Comparison of ENCODE assay signal across 10 cellular contexts in the genomic region with DNA sequence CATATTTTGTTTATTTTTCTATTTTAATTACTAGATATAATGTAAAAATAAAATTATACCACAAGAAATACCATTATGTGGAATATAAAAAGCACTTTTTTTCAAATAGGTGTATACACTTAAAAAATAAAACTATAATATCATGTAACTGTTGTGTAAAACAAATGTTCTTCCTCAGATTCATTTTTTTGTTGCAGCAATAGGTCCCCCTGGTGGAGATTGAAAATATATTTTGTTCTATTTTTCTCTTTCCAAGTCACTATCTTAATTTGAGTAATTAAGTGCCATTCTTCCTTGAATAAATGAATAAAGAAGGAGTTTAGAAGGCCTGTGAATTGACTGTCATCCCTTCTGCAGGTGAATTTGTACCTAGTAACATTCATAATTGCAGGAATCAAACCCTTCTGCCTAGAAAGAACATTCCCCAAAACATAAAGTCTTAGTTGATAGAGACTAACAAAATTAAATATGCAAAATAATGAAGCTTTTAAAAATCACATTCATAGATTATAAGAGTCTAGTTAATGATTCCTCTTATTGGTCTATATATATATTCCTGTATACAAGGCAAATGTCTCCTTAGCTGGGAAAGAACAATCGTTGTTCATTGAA. TPM values are rescaled to one million over a fixed set of nuclear protein-coding genes. Genes with fewer than 3 reads are reported as not detected.
DNase-seq lines count a peak whose midpoint lies in the region; ATAC-seq and TF ChIP-seq lines count a peak whose summit lies in the region.
"Had no signal": no experiment of that assay in that cellular context is flagged by ENCODE, and none has a peak within 500 bp of the region (broad histone marks: within the 10 kb centered on the region; RNA-seq: fewer than 3 reads in every experiment).

No MANE protein-coding gene starts in this region.

- H4K20me1 ChIP-seq in KMS-11 (ENCODE audit: insufficient read depth), result no peaks in the 10 kb centered on the region

- no peak overlapping the region for H3K27ac Mint-ChIP-seq in activated T-helper 1 cell treated with anti-CD3 and anti-CD28 coated beads, Interleukin-12 subunit alpha, Interleukin-12 subunit beta, Interleukin-2, Interleukin-4 antibody, amounts not matched to agents 30 ng/mL and 10 ng/mL and 1 ng/mL, durations not matched to agents 14 hours and 24 hours and 36 hours
- H3K27ac Mint-ChIP-seq: activated naive CD8-positive, alpha-beta T cell treated with anti-CD3 and anti-CD28 coated beads, Interleukin-2, amount 10 ng/mL, durations not matched to agents 7 days and 5 days had no signal

- H3K4me1 Mint-ChIP-seq in activated T-helper 1 cell treated with anti-CD3 and anti-CD28 coated beads, Interleukin-12 subunit alpha, Interleukin-12 subunit beta, Interleukin-2, Interleukin-4 antibody, amounts not matched to agents 30 ng/mL and 10 ng/mL and 1 ng/mL, durations not matched to agents 14 hours and 24 hours and 36 hours (ENCODE audit: low read depth), result no peaks in the 10 kb centered on the region

- H3K27me3 ChIP-seq in KMS-11 (ENCODE audit: insufficient read depth, low read depth), result no peaks in the 10 kb centered on the region

- no peaks in the 10 kb centered on the region for H3K9me3 Mint-ChIP-seq in activated T-helper 1 cell treated with anti-CD3 and anti-CD28 coated beads, Interleukin-12 subunit alpha, Interleukin-12 subunit beta, Interleukin-2, Interleukin-4 antibody, amounts not matched to agents 30 ng/mL and 10 ng/mL and 1 ng/mL, durations not matched to agents 14 hours and 24 hours and 36 hours
- H3K9me3 Mint-ChIP-seq: activated naive CD8-positive, alpha-beta T cell treated with anti-CD3 and anti-CD28 coated beads, Interleukin-2, amount 10 ng/mL, durations not matched to agents 7 days and 5 days had no signal

- H3K4me2 ChIP-seq in KMS-11, result no peak overlapping the region

- H3K27ac ChIP-seq in KMS-11, result no peak overlapping the region

- TF ChIP-seq CTCF in KMS-11 (conservative IDR thresholded peaks at IDR 0.05; ENCODE audit: low read depth, low read length), result peak; percentile 77

- H2AFZ ChIP-seq in KMS-11 (ENCODE audit: low read depth), result no peak overlapping the region

- no peak overlapping the region for H3K9ac ChIP-seq in KMS-11

- no peaks in the 10 kb centered on the region for H3K36me3 ChIP-seq in KMS-11 (ENCODE audit: insufficient read depth)

- DNase-seq in COR-L47 (lab: John Stamatoyannopoulos, UW) (peak; percentile 16), amniotic epithelial cell (ENCODE audit: low read depth) (peak; percentile 28), lung microvascular endothelial cell (ENCODE audit: low read depth in 2 of 2) (peak; percentile 22 to 24)
- no peak for DNase-seq in activated T-cell treated with anti-CD3 and anti-CD28 coated beads, Interleukin-2, amount 50 U/mL, for 1 hour
- DNase-seq in activated T-helper 1 cell treated with anti-CD3 and anti-CD28 coated beads, Interleukin-12 subunit alpha, Interleukin-12 subunit beta, Interleukin-2, Interleukin-4 antibody, amounts not matched to agents 30 ng/mL and 10 ng/mL and 1 ng/mL, durations not matched to agents 14 hours and 24 hours and 36 hours (ENCODE audit: low spot score), result no peak
- DNase-seq: activated naive CD8-positive, alpha-beta T cell treated with anti-CD3 and anti-CD28 coated beads, Interleukin-2, amount 10 ng/mL, durations not matched to agents 7 days and 5 days; stimulated activated CD4-positive, alpha-beta T cell treated with anti-CD3 and anti-CD28 coated beads, Interleukin-2, amount 100 ng/mL, for 48 hours had no signal

- H3K79me2 ChIP-seq in KMS-11 (ENCODE audit: insufficient read depth, low read depth), result no peaks in the 10 kb centered on the region

- no peak overlapping the region for H3K4me3 ChIP-seq in KMS-11 (IDR thresholded peaks at IDR 0.05; ENCODE audit: insufficient read depth, low read depth, low read length)

- H3K4me1 ChIP-seq in KMS-11 (ENCODE audit: low read depth, poor library complexity, severe bottlenecking), result no peaks in the 10 kb centered on the region

- H3K36me3 Mint-ChIP-seq in activated T-helper 1 cell treated with anti-CD3 and anti-CD28 coated beads, Interleukin-12 subunit alpha, Interleukin-12 subunit beta, Interleukin-2, Interleukin-4 antibody, amounts not matched to agents 30 ng/mL and 10 ng/mL and 1 ng/mL, durations not matched to agents 14 hours and 24 hours and 36 hours (ENCODE audit: low read depth), result no peaks in the 10 kb centered on the region
- H3K36me3 Mint-ChIP-seq: activated naive CD8-positive, alpha-beta T cell treated with anti-CD3 and anti-CD28 coated beads, Interleukin-2, amount 10 ng/mL, durations not matched to agents 7 days and 5 days had no signal

- H3K27me3 Mint-ChIP-seq in activated T-helper 1 cell treated with anti-CD3 and anti-CD28 coated beads, Interleukin-12 subunit alpha, Interleukin-12 subunit beta, Interleukin-2, Interleukin-4 antibody, amounts not matched to agents 30 ng/mL and 10 ng/mL and 1 ng/mL, durations not matched to agents 14 hours and 24 hours and 36 hours (ENCODE audit: insufficient read depth), result no peaks in the 10 kb centered on the region
- H3K27me3 Mint-ChIP-seq: activated naive CD8-positive, alpha-beta T cell treated with anti-CD3 and anti-CD28 coated beads, Interleukin-2, amount 10 ng/mL, durations not matched to agents 7 days and 5 days had no signal

- ATAC-seq in GM18870 (IDR thresholded peaks at IDR 0.05; ENCODE audit: unreplicated experiment) (no peak), HG02938 (IDR thresholded peaks at IDR 0.05; ENCODE audit: unreplicated experiment) (no peak)

- intact Hi-C loops in activated T-helper 1 cell treated with anti-CD3 and anti-CD28 coated beads, Interleukin-12 subunit alpha, Interleukin-12 subunit beta, Interleukin-2, Interleukin-4 antibody, amounts not matched to agents 30 ng/mL and 10 ng/mL and 1 ng/mL, durations not matched to agents 14 hours and 24 hours and 36 hours (cut with micrococcal nuclease), result loop anchor here (5.0 kb wide), 1 partner anchor 396 kb away; no protein-coding TSS in a partner anchor

- H3K4me3 Mint-ChIP-seq in activated T-helper 1 cell treated with anti-CD3 and anti-CD28 coated beads, Interleukin-12 subunit alpha, Interleukin-12 subunit beta, Interleukin-2, Interleukin-4 antibody, amounts not matched to agents 30 ng/mL and 10 ng/mL and 1 ng/mL, durations not matched to agents 14 hours and 24 hours and 36 hours, result no peak overlapping the region
- H3K4me3 Mint-ChIP-seq: activated naive CD8-positive, alpha-beta T cell treated with anti-CD3 and anti-CD28 coated beads, Interleukin-2, amount 10 ng/mL, durations not matched to agents 7 days and 5 days had no signal

RNA-seq across cellular contexts. Expression of gene CETN3, which starts 23.4 kb away (rescaled TPM):
- 3.3 and 5.0 TPM in 2 replicates for total RNA-seq in lung microvascular endothelial cell
- 36.2 and 39.8 TPM in 2 replicates for total RNA-seq in activated T-helper 1 cell treated with anti-CD3 and anti-CD28 coated beads, Interleukin-12 subunit alpha, Interleukin-12 subunit beta, Interleukin-2, Interleukin-4 antibody, amounts not matched to agents 30 ng/mL and 10 ng/mL and 1 ng/mL, durations not matched to agents 14 hours and 24 hours and 36 hours

Comparison
In these comparisons a context has a peak if more than half of its experiments do, and no peak if none do; other contexts are left out.
1. DNase-seq: peak in COR-L47 (single experiment), amniotic epithelial cell (single experiment) and lung microvascular endothelial cell (2 of 2); none in activated T-cell treated with anti-CD3 and anti-CD28 coated beads, Interleukin-2, amount 50 U/mL, for 1 hour (single experiment) and activated T-helper 1 cell treated with anti-CD3 and anti-CD28 coated beads, Interleukin-12 subunit alpha, Interleukin-12 subunit beta, Interleukin-2, Interleukin-4 antibody, amounts not matched to agents 30 ng/mL and 10 ng/mL and 1 ng/mL, durations not matched to agents 14 hours and 24 hours and 36 hours (single experiment).